In genomic region chrY:7702481-7702880, GRCh38 we compare ENCODE assay signal across 32 cellular contexts.
"Had no signal": no experiment of that assay in that cellular context is flagged by ENCODE, and none has a peak within 500 bp of the region (broad histone marks: within the 10 kb centered on the region; RNA-seq: fewer than 3 reads in every experiment).

No MANE protein-coding gene starts in this region.

- H3K4me2 ChIP-seq: hepatocyte had no signal

- DNase-seq: activated CD4-positive, alpha-beta memory T cell treated with anti-CD3 and anti-CD28 coated beads, Interleukin-2, amount 10 ng/mL, durations not matched to agents 7 days and 5 days; activated CD4-positive, alpha-beta T cell treated with anti-CD3 and anti-CD28 coated beads for 1 hour; activated CD4-positive, alpha-beta T cell treated with anti-CD3 and anti-CD28 coated beads for 4 hours; activated CD4-positive, alpha-beta T cell treated with anti-CD3 and anti-CD28 coated beads, Interleukin-2, amount 10 ng/mL, durations not matched to agents 7 days and 5 days; activated CD4-positive, alpha-beta T cell treated with anti-CD3 and anti-CD28 coated beads, Interleukin-2, amount 50 U/mL, for 4 hours; activated CD8-positive, alpha-beta memory T cell treated with anti-CD3 and anti-CD28 coated beads, Interleukin-2, amount 50 U/mL, for 48 hours; activated effector memory CD4-positive, alpha-beta T cell treated with Interleukin-2 at 50 U/mL for 16 hours; activated gamma-delta T cell treated with Interleukin-2 at 50 U/mL for 16 hours; activated naive CD4-positive, alpha-beta T cell treated with anti-CD3 and anti-CD28 coated beads, Interleukin-2, amount 50 U/mL, for 16 hours; activated naive CD4-positive, alpha-beta T cell treated with Interleukin-2 at 50 U/mL for 16 hours; activated T-cell treated with anti-CD3 and anti-CD28 coated beads for 4 hours; activated T-cell treated with anti-CD3 and anti-CD28 coated beads, Interleukin-2, amount 50 U/mL, for 24 hours; activated T-cell treated with anti-CD3 and anti-CD28 coated beads, Interleukin-2, amount 50 U/mL, for 72 hours; amniotic stem cell; anterior cingulate cortex; brain microvascular endothelial cell; dorsolateral prefrontal cortex; effector memory CD4-positive, alpha-beta T cell; endodermal cell; erythroblast; foreskin keratinocyte; gastrocnemius medialis; glutamatergic neuron; heart left ventricle; T-helper 2 cell had no signal

- H2AFZ ChIP-seq: hepatocyte had no signal

- H3K4me1 ChIP-seq: foreskin keratinocyte, gastrocnemius medialis, heart left ventricle had no signal

- H3K27me3 ChIP-seq: brain microvascular endothelial cell, dorsolateral prefrontal cortex, esophagus muscularis mucosa, foreskin keratinocyte, gastrocnemius medialis, heart left ventricle, hepatocyte had no signal

- FAIRE-seq: astrocyte, bronchial epithelial cell had no signal

- H3K9me3 ChIP-seq: esophagus muscularis mucosa, gastrocnemius medialis, heart left ventricle had no signal

- H3K27ac ChIP-seq: brain microvascular endothelial cell, coronary artery, dorsolateral prefrontal cortex, esophagus muscularis mucosa, foreskin keratinocyte, gastrocnemius medialis, heart left ventricle, hepatocyte had no signal

- H3K36me3 ChIP-seq: brain microvascular endothelial cell, esophagus muscularis mucosa, gastrocnemius medialis, heart left ventricle had no signal

- H3K4me3 ChIP-seq: coronary artery, dorsolateral prefrontal cortex, esophagus muscularis mucosa, gastrocnemius medialis, heart left ventricle, hepatocyte had no signal

- H3K79me2 ChIP-seq: hepatocyte had no signal

- ATAC-seq: activated T-cell treated with anti-CD3 and anti-CD28 coated beads, Interleukin-2, amount 50 U/mL, for 72 hours; activated T-helper 17 cell treated with anti-CD3 and anti-CD28 coated beads, Interleukin-2, amount 50 U/mL, for 72 hours; foreskin keratinocyte; gastrocnemius medialis; heart left ventricle; WTC11 had no signal
